15 cellular contexts compared by ENCODE assay signal in the genomic region with DNA sequence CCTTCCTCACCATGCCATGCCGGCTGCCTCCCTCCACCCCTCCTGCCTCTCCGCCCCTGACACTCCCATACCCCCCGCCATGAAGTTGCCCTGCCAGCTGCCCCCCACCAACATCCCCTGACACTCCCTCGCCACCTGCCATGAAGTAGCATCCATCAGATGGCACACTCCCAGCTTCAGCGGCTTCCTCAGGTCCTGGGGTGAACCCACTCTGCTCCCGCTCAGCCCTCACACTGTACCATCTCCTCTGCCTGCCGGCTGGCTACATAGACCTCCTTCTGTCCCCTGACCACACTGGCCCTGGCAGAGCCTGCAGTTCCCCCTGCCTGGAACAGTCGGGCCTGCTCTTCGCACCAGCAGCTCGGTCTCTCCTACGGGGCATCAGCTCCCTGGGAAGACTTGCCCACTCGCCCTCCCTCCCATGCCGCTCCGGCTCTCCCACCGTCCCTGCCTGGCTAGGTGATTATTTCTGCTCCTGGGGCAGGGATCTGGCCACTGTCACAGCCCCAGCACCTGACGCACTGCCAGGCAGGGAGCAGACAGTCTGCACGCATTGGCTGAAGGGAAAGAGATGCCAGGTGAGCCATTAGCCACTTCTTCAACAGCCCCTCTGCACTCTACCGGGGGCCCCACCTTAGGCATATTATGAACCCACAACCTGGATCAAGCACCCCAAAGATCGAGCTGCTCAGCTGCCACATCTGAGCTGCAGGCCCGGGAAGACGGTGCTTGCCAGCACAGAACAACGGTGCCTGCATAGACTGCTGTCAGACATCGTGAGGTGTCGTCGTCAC. TPM values are rescaled to one million over a fixed set of nuclear protein-coding genes. Genes with fewer than 3 reads are reported as not detected.
DNase-seq lines count a peak whose midpoint lies in the region; ATAC-seq and TF ChIP-seq lines count a peak whose summit lies in the region.
"Had no signal": no experiment of that assay in that cellular context is flagged by ENCODE, and none has a peak within 500 bp of the region (broad histone marks: within the 10 kb centered on the region; RNA-seq: fewer than 3 reads in every experiment).

No MANE protein-coding gene starts in this region.

- H3K4me3 ChIP-seq in duodenal mucosa (ENCODE audit: low read depth in 1 of 2, low read length in 2 of 2) (peak overlapping the region in 1 of 2 donors; percentile 3), ovary (no peak overlapping the region)

- TF ChIP-seq EP300 in ovary (IDR thresholded peaks at IDR 0.05) = no peak

- H3K36me3 ChIP-seq in duodenal mucosa (ENCODE audit: control insufficient read depth in 1 of 2, insufficient read depth in 2 of 2, low read length in 2 of 2) = peaks cover 7 to 49% of the 10 kb centered on the region in 2 donors
- H3K36me3 ChIP-seq in ovary = no peaks in the 10 kb centered on the region

- in situ Hi-C loops in G401 (cut with HindIII; ENCODE audit: low sequenced_read_pairs) = no loop called here

- intact Hi-C loops in ovary (cut with DNase I) = no loop called here

- H3K27me3 ChIP-seq in duodenal mucosa (ENCODE audit: control insufficient read depth in 1 of 2, insufficient read depth in 2 of 2, low read length in 2 of 2) (no peaks in the 10 kb centered on the region), ovary (no peaks in the 10 kb centered on the region)
- H3K27me3 ChIP-seq: BE2C had no signal

- H3K4me1 ChIP-seq in duodenal mucosa (ENCODE audit: control insufficient read depth in 1 of 2, insufficient read depth in 2 of 2, low read length in 2 of 2) (peaks cover 49 to 56% of the 10 kb centered on the region in 2 donors), ovary (ENCODE audit: insufficient read depth) (peaks cover 2% of the 10 kb centered on the region)

- ATAC-seq in HG02610 (IDR thresholded peaks at IDR 0.05; ENCODE audit: unreplicated experiment) (no peak), GM21737 (IDR thresholded peaks at IDR 0.05; ENCODE audit: unreplicated experiment) (no peak)
- ATAC-seq: esophagus mucosa; naive thymus-derived CD4-positive, alpha-beta T cell had no signal

- peak overlapping the region; percentile 89 for H3K27ac ChIP-seq in C4-2B
- H3K27ac ChIP-seq in duodenal mucosa (ENCODE audit: low read depth, low read length) = peak overlapping the region; percentile 1
- H3K27ac ChIP-seq in ovary = no peak overlapping the region

- TF ChIP-seq CTCF in C4-2B (conservative IDR thresholded peaks at IDR 0.05) (no peak), ovary (IDR thresholded peaks at IDR 0.05) (no peak)

- no peak for TF ChIP-seq POLR2A in ovary (IDR thresholded peaks at IDR 0.05)

- WGBS in ovary, 3 donors = 87 to 89% (median 88%) methylated on average over 25 of the region's 25 CpGs

- DNase-seq in G401 (ENCODE audit: low spot score) = peak; percentile 80
- peak in 3 of 5 donors; percentile 6 to 26 (median 13) for DNase-seq in ovary
- no peak for DNase-seq in NCI-H446 (lab: John Stamatoyannopoulos, UW)
- DNase-seq: activated CD4-positive, alpha-beta T cell treated with anti-CD3 and anti-CD28 coated beads, Interleukin-2, amount 10 ng/mL, durations not matched to agents 24 days and 14 days; BE2C; naive thymus-derived CD4-positive, alpha-beta T cell; NCI-H2107; NK-92 treated with Interleukin-12 subunit alpha and Interleukin-12 subunit beta, amount 100 ng/mL, for 24 hours; SHP77; T1000 had no signal

- no peak overlapping the region for H3K9ac ChIP-seq in duodenal mucosa (ENCODE audit: low read depth in 1 of 2, low read length in 2 of 2)

- H3K9me3 ChIP-seq in duodenal mucosa (ENCODE audit: control insufficient read depth in 1 of 2, low read length in 2 of 2) (no peaks in the 10 kb centered on the region), ovary (no peaks in the 10 kb centered on the region)
- H3K9me3 ChIP-seq: BE2C had no signal

RNA-seq across cellular contexts. Expression of a gene that starts 9.0 kb away (rescaled TPM):
- total RNA-seq in G401 (2014; rRNA removed; shearing (Covaris generic)) = 66.1 and 80.1 TPM in 2 replicates
- 10 to 100 TPM; 20.4 to 48.8 (median 34.3) TPM for total RNA-seq in ovary
- 10 to 100 TPM; 18.6 to 33.8 TPM for polyA plus RNA-seq in ovary

RNA-seq across cellular contexts. Expression of a gene that starts 20.9 kb away (rescaled TPM):
- 24.1 and 44.7 TPM in 2 replicates for total RNA-seq in G401 (2014; rRNA removed; shearing (Covaris generic))
- 100 to 1,000 TPM; 191 to 584 (median 250) TPM for total RNA-seq in ovary
- 100 to 1,000 TPM; 214 to 251 TPM for polyA plus RNA-seq in ovary

RNA-seq across cellular contexts. Expression of a gene that starts 23.4 kb away (rescaled TPM):
- not detected in 2 replicates for total RNA-seq in G401 (2014; rRNA removed; shearing (Covaris generic))
- total RNA-seq in ovary = 10 to 100 TPM; 41.1 to 85.9 (median 53.5) TPM
- 10 to 100 TPM; 17.9 to 69.4 TPM for polyA plus RNA-seq in ovary
- total RNA-seq: activated CD4-positive, alpha-beta T cell treated with anti-CD3 and anti-CD28 coated beads, Interleukin-2, amount 10 ng/mL, durations not matched to agents 24 days and 14 days had no signal
- polyA plus RNA-seq: naive thymus-derived CD4-positive, alpha-beta T cell had no signal

Comparison
In these comparisons a context has a peak if more than half of its experiments do, and no peak if none do; other contexts are left out.
1. H3K27ac ChIP-seq: peak in C4-2B (single experiment) and duodenal mucosa (single experiment); none in ovary (0 of 2).
2. DNase-seq: peak in G401 (single experiment) and ovary (3 of 5); none in NCI-H446 (0 of 2).
3. RNA of a gene that starts 23.4 kb away (total RNA-seq): 41.1 to 85.9 TPM in ovary; not detected in G401; every median in the first group is over 10 times any median in the second.